In the genomic region with DNA sequence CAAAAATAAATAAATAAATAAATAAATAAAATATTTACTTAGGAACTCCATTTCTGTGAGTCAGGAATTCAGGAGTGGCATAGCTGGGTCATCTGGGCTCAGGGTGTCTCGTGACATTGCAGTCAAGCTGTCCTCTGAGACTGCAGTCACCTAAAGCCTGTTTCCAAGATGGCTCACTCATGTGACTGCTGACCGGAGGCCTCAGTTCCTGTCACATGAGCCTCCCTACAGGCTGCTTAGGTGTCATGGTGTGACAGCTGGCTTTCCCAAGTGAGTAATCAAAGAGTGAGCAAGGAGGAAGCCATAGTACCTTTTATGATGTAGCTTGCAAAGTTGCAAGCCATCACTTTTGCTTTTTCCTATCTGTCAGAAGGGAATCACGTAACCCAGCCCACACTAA, we compare ENCODE assay signal across 17 cellular contexts.
DNase-seq lines count a peak whose midpoint lies in the region; ATAC-seq, FAIRE-seq and TF ChIP-seq lines count a peak whose summit lies in the region.
"Had no signal": no experiment of that assay in that cellular context is flagged by ENCODE, and none has a peak within 500 bp of the region (broad histone marks: within the 10 kb centered on the region; RNA-seq: fewer than 3 reads in every experiment).

No MANE protein-coding gene starts in this region.

- H2AFZ ChIP-seq in GM12878 (ENCODE audit: control insufficient read depth, low read depth, low read length) = no peak overlapping the region

- no peak for TF ChIP-seq POLR2A in GM12878 (IDR thresholded peaks at IDR 0.05; ENCODE audit: low read depth, low read length)
- no peak for TF ChIP-seq POLR2A in gastrocnemius medialis (IDR thresholded peaks at IDR 0.05)

- BruUV-seq in GM12878 (replicated peaks; lab: Mats Ljungman, UMichigan) = no TSS peak

- no peaks in the 10 kb centered on the region for H3K27me3 Mint-ChIP-seq in osteocyte (ENCODE audit: unreplicated experiment)

- H3K36me3 ChIP-seq in GM12878 (ENCODE audit: control insufficient read depth in 2 of 2, insufficient read depth in 2 of 2, low read length in 1 of 2) (no peaks in the 10 kb centered on the region), gastrocnemius medialis (no peaks in the 10 kb centered on the region)
- H3K36me3 ChIP-seq: left lung had no signal

- WGBS in GM12878 (ENCODE audit: insufficient coverage, insufficient replicate concordance, low lambda C conversion rate, missing lambda C conversion rate) = 85% methylated on average over 3 of the region's 3 CpGs

- H3K9me3 Mint-ChIP-seq in osteocyte (ENCODE audit: unreplicated experiment) = no peaks in the 10 kb centered on the region

- no peak overlapping the region for H3K4me3 ChIP-seq in GM12878
- no peak overlapping the region for H3K4me3 ChIP-seq in gastrocnemius medialis
- H3K4me3 ChIP-seq: dorsolateral prefrontal cortex, left lung, tibial nerve had no signal

- SMC1A ChIA-PET in GM12878 (lab: Charles Lee; ENCODE audit: uncharacterized antibody, unreplicated experiment) = no interaction called here

- RAD21 ChIA-PET in GM12878 (lab: Charles Lee; ENCODE audit: unreplicated experiment) = no interaction called here

- peak; percentile 76 for ATAC-seq in GM12878
- no peak for ATAC-seq in gastrocnemius medialis
- ATAC-seq: left lung had no signal

- no peaks in the 10 kb centered on the region for H3K79me2 ChIP-seq in GM12878 (ENCODE audit: control insufficient read depth, insufficient read depth, low read length)

- H3K27ac ChIP-seq in GM12878 (ENCODE audit: control insufficient read depth, insufficient read depth) = no peak overlapping the region
- no peak overlapping the region for H3K27ac ChIP-seq in gastrocnemius medialis
- H3K27ac ChIP-seq: dorsolateral prefrontal cortex, left lung, tibial nerve had no signal

- TF ChIP-seq EP300 in GM12878 (IDR thresholded peaks at IDR 0.05; ENCODE audit: borderline replicate concordance in 1 of 2, control insufficient read depth in 1 of 2, low read depth in 2 of 2, low read length in 2 of 2) = no peak

- no peak for FAIRE-seq in GM12878 (lab: Jason Lieb, UNC)
- FAIRE-seq: TTC549 had no signal

- H3K9me3 ChIP-seq in GM12878 (replicated peaks; ENCODE audit: control insufficient read depth, insufficient read depth, low read length) (no peaks in the 10 kb centered on the region), gastrocnemius medialis (no peaks in the 10 kb centered on the region)
- H3K9me3 ChIP-seq: left lung, tibial nerve had no signal

- no peak overlapping the region for H3K4me3 Mint-ChIP-seq in osteocyte (ENCODE audit: unreplicated experiment)

- no peaks in the 10 kb centered on the region for H3K4me1 Mint-ChIP-seq in osteocyte (ENCODE audit: unreplicated experiment)

- no peaks in the 10 kb centered on the region for H4K20me1 ChIP-seq in GM12878 (ENCODE audit: control insufficient read depth, insufficient read depth)

- CTCF ChIA-PET in GM12878 (lab: Yijun Ruan, JAX) = no interaction called here

- H3K27me3 ChIP-seq in GM12878 (replicated peaks in 1 of 2; ENCODE audit: control insufficient read depth in 2 of 2, insufficient read depth in 2 of 2, low read length in 1 of 2) (no peaks in the 10 kb centered on the region), gastrocnemius medialis (peaks cover 0 to 14% (median under 1%) of the 10 kb centered on the region in 3 donors)
- H3K27me3 ChIP-seq: dorsolateral prefrontal cortex, tibial nerve had no signal

- peak; percentile 43 for DNase-seq in NCI-H82 (lab: John Stamatoyannopoulos, UW)
- no peak for DNase-seq in NCI-H82 treated with DMSO at 0.1 percent for 48 hours (lab: John Stamatoyannopoulos, UW; ENCODE audit: unreplicated experiment)
- DNase-seq in HT1080 (ENCODE audit: low read depth) = peak; percentile 56
- DNase-seq in GM12878 (ENCODE audit: low read depth, low spot score) = no peak
- DNase-seq in posterior vena cava (ENCODE audit: low spot score) = peak; percentile 34
- no peak for DNase-seq in gastrocnemius medialis
- DNase-seq in osteocyte (ENCODE audit: extremely low spot score, unreplicated experiment) = no peak
- DNase-seq in stimulated activated CD4-positive, alpha-beta T cell treated with anti-CD3 and anti-CD28 coated beads, Interleukin-15, amount 100 ng/mL, for 24 hours = no peak
- DNase-seq: activated CD8-positive, alpha-beta memory T cell treated with anti-CD3 and anti-CD28 coated beads, Interleukin-2, amount 50 U/mL, for 48 hours; foreskin melanocyte; left lung; NCI-H1105 treated with DMSO at 0.1 percent for 48 hours; NCI-H510A; SHP77 had no signal

- intact Hi-C loops in GM12878 (cut with micrococcal nuclease; ENCODE audit: unreplicated experiment) = no loop called here
- intact Hi-C loops in posterior vena cava (cut with DNase I) = no loop called here
- intact Hi-C loops in gastrocnemius medialis (cut with DNase I; ENCODE audit: low total_unique reads) = no loop called here

- no peak overlapping the region for H3K4me2 ChIP-seq in GM12878 (ENCODE audit: control insufficient read depth, insufficient read depth)

- H3K4me1 ChIP-seq in GM12878 (ENCODE audit: control insufficient read depth, insufficient read depth, low read length) (no peaks in the 10 kb centered on the region), gastrocnemius medialis (no peaks in the 10 kb centered on the region)
- H3K4me1 ChIP-seq: left lung, tibial nerve had no signal

- H3K9ac ChIP-seq in GM12878 (ENCODE audit: control insufficient read depth, insufficient read depth, low read length) = no peak overlapping the region

- TF ChIP-seq CTCF in GM12878 (IDR thresholded peaks at IDR 0.05 in 2 of 3, conservative IDR thresholded peaks at IDR 0.05 in 1 of 3; ENCODE audit: control insufficient read depth in 2 of 3, extremely low read depth in 1 of 3, insufficient read depth in 1 of 3, low read depth in 3 of 3, low read length in 3 of 3) = no peak
- TF ChIP-seq CTCF in gastrocnemius medialis (IDR thresholded peaks at IDR 0.05 in 4 of 5, conservative IDR thresholded peaks at IDR 0.05 in 1 of 5) = no peak
- TF ChIP-seq CTCF in osteocyte (IDR thresholded peaks at IDR 0.05) = no peak

- POLR2A ChIA-PET in GM12878 (lab: Charles Lee) = interaction anchor here (0.6 kb wide), 1 partner anchor 154 kb away, joined by 3 read pairs; no protein-coding TSS in a partner anchor

- H3K27ac Mint-ChIP-seq in osteocyte (ENCODE audit: unreplicated experiment) = no peak overlapping the region

- no peak for TF ChIP-seq RAD21 in GM12878 (IDR thresholded peaks at IDR 0.05; ENCODE audit: insufficient read depth, low read depth, low read length)

- H3K36me3 Mint-ChIP-seq in osteocyte (ENCODE audit: unreplicated experiment) = peaks cover 4% of the 10 kb centered on the region

- in situ Hi-C loops in GM12878 (cut with MboI) (no loop called here), gastrocnemius medialis (cut with MboI; ENCODE audit: low sequenced_read_pairs in 4 of 4) (no loop called here)

TF ChIP-seq in GM12878, 131 proteins besides CTCF, POLR2A, EP300 and RAD21:
- TF ChIP-seq, protein P1, sequence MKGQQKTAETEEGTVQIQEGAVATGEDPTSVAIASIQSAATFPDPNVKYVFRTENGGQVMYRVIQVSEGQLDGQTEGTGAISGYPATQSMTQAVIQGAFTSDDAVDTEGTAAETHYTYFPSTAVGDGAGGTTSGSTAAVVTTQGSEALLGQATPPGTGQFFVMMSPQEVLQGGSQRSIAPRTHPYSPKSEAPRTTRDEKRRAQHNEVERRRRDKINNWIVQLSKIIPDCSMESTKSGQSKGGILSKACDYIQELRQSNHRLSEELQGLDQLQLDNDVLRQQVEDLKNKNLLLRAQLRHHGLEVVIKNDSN (IDR thresholded peaks at IDR 0.05; ENCODE audit: borderline replicate concordance, extremely low read length, insufficient read depth, low read depth, low read length) = peak; percentile 50
- no peak for TF ChIP-seq EZH2 (IDR thresholded peaks at IDR 0.05; ENCODE audit: borderline replicate concordance, control insufficient read depth, low read depth, low read length)
- TF ChIP-seq, protein P2, sequence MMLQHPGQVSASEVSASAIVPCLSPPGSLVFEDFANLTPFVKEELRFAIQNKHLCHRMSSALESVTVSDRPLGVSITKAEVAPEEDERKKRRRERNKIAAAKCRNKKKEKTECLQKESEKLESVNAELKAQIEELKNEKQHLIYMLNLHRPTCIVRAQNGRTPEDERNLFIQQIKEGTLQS (IDR thresholded peaks at IDR 0.05; ENCODE audit: borderline replicate concordance, extremely low read depth, low read depth, low read length) = 0 out of 2 replicates have a peak, but pooled peaks have one; percentile 21
- peak; percentile 48; the same call in 1 of the 2 replicates for TF ChIP-seq RAD51 (IDR thresholded peaks at IDR 0.05)
- peak; percentile 77 for TF ChIP-seq YY1 (IDR thresholded peaks at IDR 0.05; ENCODE audit: low read depth, low read length)
- no peak for TF ChIP-seq BCL11A (IDR thresholded peaks at IDR 0.05; ENCODE audit: low read depth, low read length)
- TF ChIP-seq PAX8 (IDR thresholded peaks at IDR 0.05) = no peak
- TF ChIP-seq ZNF217 (IDR thresholded peaks at IDR 0.05) = no peak

Comparison
In these comparisons a context has a peak if more than half of its experiments do, and no peak if none do; other contexts are left out.
1. DNase-seq: peak in NCI-H82 (single experiment), HT1080 (single experiment) and posterior vena cava (single experiment); none in NCI-H82 treated with DMSO at 0.1 percent for 48 hours (single experiment), GM12878 (single experiment), gastrocnemius medialis (0 of 2), osteocyte (single experiment) and stimulated activated CD4-positive, alpha-beta T cell treated with anti-CD3 and anti-CD28 coated beads, Interleukin-15, amount 100 ng/mL, for 24 hours (single experiment).